Comparison of ENCODE assay signal across 1 cellular context in the genomic region with DNA sequence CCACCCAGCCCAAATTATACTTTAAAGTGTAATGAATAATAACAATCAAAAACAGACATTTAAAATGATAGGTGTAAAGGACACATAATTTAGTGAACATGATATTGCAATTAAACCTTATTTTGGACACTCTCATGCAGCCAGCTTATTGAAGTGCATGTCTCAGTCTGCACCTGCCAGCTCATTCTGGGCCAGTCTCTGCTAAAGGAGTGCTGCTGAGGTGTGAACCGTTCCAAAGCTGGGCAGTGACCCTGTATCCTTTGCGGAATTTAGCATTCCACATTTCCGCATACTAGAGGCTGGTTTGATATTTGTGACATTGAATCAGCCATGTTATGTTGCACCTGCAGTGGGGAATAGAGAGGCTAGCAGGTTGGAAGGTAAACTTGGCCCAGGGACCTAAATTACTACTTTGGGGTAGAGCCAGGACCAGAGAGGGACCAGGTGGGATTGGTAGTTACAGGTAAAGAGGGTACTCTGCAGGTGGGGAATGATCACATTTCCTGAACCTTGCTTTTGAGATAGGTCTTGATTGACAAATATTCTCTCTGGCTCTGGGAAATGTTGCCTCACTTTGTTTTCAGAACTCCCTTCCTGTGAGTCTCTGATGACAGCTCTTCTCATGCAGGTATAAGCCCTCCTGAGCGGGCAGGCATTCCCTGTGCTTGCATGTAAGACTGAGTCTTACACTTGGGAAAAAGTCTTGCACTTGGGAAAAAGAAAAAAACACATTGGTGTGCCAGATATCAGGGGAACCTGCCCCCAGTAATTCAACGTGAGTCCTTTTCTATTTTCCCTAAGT.
A peak's percentile ranks its signal among the peaks of the same experiment; 100 is the strongest.
TF ChIP-seq lines count a peak whose summit lies in the region.

No MANE protein-coding gene starts in this region.

TF ChIP-seq in HepG2, 621 proteins besides CTCF, POLR2A, EP300 and RAD21 (continued from another document and continues in another):
- TF ChIP-seq, protein P1, sequence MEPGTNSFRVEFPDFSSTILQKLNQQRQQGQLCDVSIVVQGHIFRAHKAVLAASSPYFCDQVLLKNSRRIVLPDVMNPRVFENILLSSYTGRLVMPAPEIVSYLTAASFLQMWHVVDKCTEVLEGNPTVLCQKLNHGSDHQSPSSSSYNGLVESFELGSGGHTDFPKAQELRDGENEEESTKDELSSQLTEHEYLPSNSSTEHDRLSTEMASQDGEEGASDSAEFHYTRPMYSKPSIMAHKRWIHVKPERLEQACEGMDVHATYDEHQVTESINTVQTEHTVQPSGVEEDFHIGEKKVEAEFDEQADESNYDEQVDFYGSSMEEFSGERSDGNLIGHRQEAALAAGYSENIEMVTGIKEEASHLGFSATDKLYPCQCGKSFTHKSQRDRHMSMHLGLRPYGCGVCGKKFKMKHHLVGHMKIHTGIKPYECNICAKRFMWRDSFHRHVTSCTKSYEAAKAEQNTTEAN (CRISPR knock-in tag; conservative IDR thresholded peaks at IDR 0.05), result no peak
- TF ChIP-seq HOXA7 (CRISPR knock-in tag; IDR thresholded peaks at IDR 0.05), result no peak
- TF ChIP-seq ELF4 (CRISPR knock-in tag; IDR thresholded peaks at IDR 0.05; ENCODE audit: borderline replicate concordance), result no peak
- TF ChIP-seq ZNF737 (CRISPR knock-in tag; IDR thresholded peaks at IDR 0.05; ENCODE audit: borderline replicate concordance), result no peak
- TF ChIP-seq, protein P2, sequence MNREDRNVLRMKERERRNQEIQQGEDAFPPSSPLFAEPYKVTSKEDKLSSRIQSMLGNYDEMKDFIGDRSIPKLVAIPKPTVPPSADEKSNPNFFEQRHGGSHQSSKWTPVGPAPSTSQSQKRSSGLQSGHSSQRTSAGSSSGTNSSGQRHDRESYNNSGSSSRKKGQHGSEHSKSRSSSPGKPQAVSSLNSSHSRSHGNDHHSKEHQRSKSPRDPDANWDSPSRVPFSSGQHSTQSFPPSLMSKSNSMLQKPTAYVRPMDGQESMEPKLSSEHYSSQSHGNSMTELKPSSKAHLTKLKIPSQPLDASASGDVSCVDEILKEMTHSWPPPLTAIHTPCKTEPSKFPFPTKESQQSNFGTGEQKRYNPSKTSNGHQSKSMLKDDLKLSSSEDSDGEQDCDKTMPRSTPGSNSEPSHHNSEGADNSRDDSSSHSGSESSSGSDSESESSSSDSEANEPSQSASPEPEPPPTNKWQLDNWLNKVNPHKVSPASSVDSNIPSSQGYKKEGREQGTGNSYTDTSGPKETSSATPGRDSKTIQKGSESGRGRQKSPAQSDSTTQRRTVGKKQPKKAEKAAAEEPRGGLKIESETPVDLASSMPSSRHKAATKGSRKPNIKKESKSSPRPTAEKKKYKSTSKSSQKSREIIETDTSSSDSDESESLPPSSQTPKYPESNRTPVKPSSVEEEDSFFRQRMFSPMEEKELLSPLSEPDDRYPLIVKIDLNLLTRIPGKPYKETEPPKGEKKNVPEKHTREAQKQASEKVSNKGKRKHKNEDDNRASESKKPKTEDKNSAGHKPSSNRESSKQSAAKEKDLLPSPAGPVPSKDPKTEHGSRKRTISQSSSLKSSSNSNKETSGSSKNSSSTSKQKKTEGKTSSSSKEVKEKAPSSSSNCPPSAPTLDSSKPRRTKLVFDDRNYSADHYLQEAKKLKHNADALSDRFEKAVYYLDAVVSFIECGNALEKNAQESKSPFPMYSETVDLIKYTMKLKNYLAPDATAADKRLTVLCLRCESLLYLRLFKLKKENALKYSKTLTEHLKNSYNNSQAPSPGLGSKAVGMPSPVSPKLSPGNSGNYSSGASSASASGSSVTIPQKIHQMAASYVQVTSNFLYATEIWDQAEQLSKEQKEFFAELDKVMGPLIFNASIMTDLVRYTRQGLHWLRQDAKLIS (CRISPR knock-in tag; IDR thresholded peaks at IDR 0.05), result no peak
- no peak for TF ChIP-seq SMAD1 (CRISPR knock-in tag; IDR thresholded peaks at IDR 0.05; ENCODE audit: borderline replicate concordance, low read depth)
- TF ChIP-seq ZNF629 (CRISPR knock-in tag; conservative IDR thresholded peaks at IDR 0.05), result no peak
- no peak for TF ChIP-seq KAT2B (IDR thresholded peaks at IDR 0.05; ENCODE audit: borderline replicate concordance, low read depth, low read length)
- no peak for TF ChIP-seq IKZF1 (IDR thresholded peaks at IDR 0.05)
- TF ChIP-seq, protein P3, sequence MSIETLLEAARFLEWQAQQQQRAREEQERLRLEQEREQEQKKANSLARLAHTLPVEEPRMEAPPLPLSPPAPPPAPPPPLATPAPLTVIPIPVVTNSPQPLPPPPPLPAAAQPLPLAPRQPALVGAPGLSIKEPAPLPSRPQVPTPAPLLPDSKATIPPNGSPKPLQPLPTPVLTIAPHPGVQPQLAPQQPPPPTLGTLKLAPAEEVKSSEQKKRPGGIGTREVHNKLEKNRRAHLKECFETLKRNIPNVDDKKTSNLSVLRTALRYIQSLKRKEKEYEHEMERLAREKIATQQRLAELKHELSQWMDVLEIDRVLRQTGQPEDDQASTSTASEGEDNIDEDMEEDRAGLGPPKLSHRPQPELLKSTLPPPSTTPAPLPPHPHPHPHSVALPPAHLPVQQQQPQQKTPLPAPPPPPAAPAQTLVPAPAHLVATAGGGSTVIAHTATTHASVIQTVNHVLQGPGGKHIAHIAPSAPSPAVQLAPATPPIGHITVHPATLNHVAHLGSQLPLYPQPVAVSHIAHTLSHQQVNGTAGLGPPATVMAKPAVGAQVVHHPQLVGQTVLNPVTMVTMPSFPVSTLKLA (IDR thresholded peaks at IDR 0.05), result no peak
- no peak for TF ChIP-seq RXRA (CRISPR knock-in tag; IDR thresholded peaks at IDR 0.05)
- TF ChIP-seq MYC (CRISPR knock-in tag; IDR thresholded peaks at IDR 0.05; ENCODE audit: borderline replicate concordance), result no peak
- TF ChIP-seq CEBPB (IDR thresholded peaks at IDR 0.05; ENCODE audit: borderline replicate concordance, low read depth, low read length), result peak; percentile 67; the same call in 1 of the 2 replicates
- no peak for TF ChIP-seq ZNF337 (CRISPR knock-in tag; IDR thresholded peaks at IDR 0.05; ENCODE audit: borderline replicate concordance, low read depth)
- TF ChIP-seq CEBPG (CRISPR knock-in tag; IDR thresholded peaks at IDR 0.05), result peak; percentile 63
- TF ChIP-seq ESRRA (CRISPR knock-in tag; IDR thresholded peaks at IDR 0.05; ENCODE audit: low read depth), result no peak
- no peak for TF ChIP-seq RFXANK (CRISPR knock-in tag; IDR thresholded peaks at IDR 0.05)
- TF ChIP-seq HOXA3 (CRISPR knock-in tag; IDR thresholded peaks at IDR 0.05), result no peak
- TF ChIP-seq, protein P4, sequence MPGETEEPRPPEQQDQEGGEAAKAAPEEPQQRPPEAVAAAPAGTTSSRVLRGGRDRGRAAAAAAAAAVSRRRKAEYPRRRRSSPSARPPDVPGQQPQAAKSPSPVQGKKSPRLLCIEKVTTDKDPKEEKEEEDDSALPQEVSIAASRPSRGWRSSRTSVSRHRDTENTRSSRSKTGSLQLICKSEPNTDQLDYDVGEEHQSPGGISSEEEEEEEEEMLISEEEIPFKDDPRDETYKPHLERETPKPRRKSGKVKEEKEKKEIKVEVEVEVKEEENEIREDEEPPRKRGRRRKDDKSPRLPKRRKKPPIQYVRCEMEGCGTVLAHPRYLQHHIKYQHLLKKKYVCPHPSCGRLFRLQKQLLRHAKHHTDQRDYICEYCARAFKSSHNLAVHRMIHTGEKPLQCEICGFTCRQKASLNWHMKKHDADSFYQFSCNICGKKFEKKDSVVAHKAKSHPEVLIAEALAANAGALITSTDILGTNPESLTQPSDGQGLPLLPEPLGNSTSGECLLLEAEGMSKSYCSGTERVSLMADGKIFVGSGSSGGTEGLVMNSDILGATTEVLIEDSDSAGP (CRISPR knock-in tag; IDR thresholded peaks at IDR 0.05; ENCODE audit: borderline replicate concordance), result no peak
- no peak for TF ChIP-seq PAX8 (CRISPR knock-in tag; IDR thresholded peaks at IDR 0.05; ENCODE audit: borderline replicate concordance)
- TF ChIP-seq MED13 (CRISPR knock-in tag; IDR thresholded peaks at IDR 0.05), result no peak
- TF ChIP-seq FOXO1 (CRISPR knock-in tag; IDR thresholded peaks at IDR 0.05), result no peak
- TF ChIP-seq TSC22D2 (CRISPR knock-in tag; IDR thresholded peaks at IDR 0.05; ENCODE audit: borderline replicate concordance), result no peak
- TF ChIP-seq, protein P5, sequence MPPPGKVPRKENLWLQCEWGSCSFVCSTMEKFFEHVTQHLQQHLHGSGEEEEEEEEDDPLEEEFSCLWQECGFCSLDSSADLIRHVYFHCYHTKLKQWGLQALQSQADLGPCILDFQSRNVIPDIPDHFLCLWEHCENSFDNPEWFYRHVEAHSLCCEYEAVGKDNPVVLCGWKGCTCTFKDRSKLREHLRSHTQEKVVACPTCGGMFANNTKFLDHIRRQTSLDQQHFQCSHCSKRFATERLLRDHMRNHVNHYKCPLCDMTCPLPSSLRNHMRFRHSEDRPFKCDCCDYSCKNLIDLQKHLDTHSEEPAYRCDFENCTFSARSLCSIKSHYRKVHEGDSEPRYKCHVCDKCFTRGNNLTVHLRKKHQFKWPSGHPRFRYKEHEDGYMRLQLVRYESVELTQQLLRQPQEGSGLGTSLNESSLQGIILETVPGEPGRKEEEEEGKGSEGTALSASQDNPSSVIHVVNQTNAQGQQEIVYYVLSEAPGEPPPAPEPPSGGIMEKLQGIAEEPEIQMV (CRISPR knock-in tag; IDR thresholded peaks at IDR 0.05; ENCODE audit: low read depth), result no peak
- no peak for TF ChIP-seq TBP (CRISPR knock-in tag; IDR thresholded peaks at IDR 0.05)
- TF ChIP-seq ZNF34 (CRISPR knock-in tag; IDR thresholded peaks at IDR 0.05; ENCODE audit: borderline replicate concordance), result no peak
- TF ChIP-seq, protein P6, sequence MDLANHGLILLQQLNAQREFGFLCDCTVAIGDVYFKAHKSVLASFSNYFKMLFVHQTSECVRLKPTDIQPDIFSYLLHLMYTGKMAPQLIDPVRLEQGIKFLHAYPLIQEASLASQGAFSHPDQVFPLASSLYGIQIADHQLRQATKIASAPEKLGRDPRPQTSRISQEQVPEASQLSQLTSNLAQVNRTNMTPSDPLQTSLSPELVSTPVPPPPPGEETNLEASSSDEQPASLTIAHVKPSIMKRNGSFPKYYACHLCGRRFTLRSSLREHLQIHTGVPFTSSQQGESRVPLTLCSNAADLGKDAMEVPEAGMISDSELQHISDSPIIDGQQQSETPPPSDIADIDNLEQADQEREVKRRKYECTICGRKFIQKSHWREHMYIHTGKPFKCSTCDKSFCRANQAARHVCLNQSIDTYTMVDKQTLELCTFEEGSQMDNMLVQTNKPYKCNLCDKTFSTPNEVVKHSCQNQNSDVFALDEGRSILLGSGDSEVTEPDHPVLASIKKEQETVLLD (CRISPR knock-in tag; IDR thresholded peaks at IDR 0.05; ENCODE audit: low read depth), result no peak
- TF ChIP-seq, protein P7, sequence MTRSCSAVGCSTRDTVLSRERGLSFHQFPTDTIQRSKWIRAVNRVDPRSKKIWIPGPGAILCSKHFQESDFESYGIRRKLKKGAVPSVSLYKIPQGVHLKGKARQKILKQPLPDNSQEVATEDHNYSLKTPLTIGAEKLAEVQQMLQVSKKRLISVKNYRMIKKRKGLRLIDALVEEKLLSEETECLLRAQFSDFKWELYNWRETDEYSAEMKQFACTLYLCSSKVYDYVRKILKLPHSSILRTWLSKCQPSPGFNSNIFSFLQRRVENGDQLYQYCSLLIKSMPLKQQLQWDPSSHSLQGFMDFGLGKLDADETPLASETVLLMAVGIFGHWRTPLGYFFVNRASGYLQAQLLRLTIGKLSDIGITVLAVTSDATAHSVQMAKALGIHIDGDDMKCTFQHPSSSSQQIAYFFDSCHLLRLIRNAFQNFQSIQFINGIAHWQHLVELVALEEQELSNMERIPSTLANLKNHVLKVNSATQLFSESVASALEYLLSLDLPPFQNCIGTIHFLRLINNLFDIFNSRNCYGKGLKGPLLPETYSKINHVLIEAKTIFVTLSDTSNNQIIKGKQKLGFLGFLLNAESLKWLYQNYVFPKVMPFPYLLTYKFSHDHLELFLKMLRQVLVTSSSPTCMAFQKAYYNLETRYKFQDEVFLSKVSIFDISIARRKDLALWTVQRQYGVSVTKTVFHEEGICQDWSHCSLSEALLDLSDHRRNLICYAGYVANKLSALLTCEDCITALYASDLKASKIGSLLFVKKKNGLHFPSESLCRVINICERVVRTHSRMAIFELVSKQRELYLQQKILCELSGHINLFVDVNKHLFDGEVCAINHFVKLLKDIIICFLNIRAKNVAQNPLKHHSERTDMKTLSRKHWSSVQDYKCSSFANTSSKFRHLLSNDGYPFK (CRISPR knock-in tag; IDR thresholded peaks at IDR 0.05; ENCODE audit: borderline replicate concordance), result no peak
- TF ChIP-seq ZNF143 (CRISPR knock-in tag; IDR thresholded peaks at IDR 0.05), result no peak
- peak; percentile 47; the same call in 1 of the 2 replicates for TF ChIP-seq SP4 (CRISPR knock-in tag; IDR thresholded peaks at IDR 0.05)
- TF ChIP-seq SMYD3 (CRISPR knock-in tag; IDR thresholded peaks at IDR 0.05), result no peak
- no peak for TF ChIP-seq GABPA (IDR thresholded peaks at IDR 0.05; ENCODE audit: low read depth, low read length)
- TF ChIP-seq GABPA (CRISPR knock-in tag; IDR thresholded peaks at IDR 0.05; ENCODE audit: low read depth), result no peak
- no peak for TF ChIP-seq SP1 (IDR thresholded peaks at IDR 0.05)
- TF ChIP-seq SP1 (CRISPR knock-in tag; IDR thresholded peaks at IDR 0.05), result no peak
- TF ChIP-seq, protein P8, sequence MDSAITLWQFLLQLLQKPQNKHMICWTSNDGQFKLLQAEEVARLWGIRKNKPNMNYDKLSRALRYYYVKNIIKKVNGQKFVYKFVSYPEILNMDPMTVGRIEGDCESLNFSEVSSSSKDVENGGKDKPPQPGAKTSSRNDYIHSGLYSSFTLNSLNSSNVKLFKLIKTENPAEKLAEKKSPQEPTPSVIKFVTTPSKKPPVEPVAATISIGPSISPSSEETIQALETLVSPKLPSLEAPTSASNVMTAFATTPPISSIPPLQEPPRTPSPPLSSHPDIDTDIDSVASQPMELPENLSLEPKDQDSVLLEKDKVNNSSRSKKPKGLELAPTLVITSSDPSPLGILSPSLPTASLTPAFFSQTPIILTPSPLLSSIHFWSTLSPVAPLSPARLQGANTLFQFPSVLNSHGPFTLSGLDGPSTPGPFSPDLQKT (CRISPR knock-in tag; IDR thresholded peaks at IDR 0.05; ENCODE audit: borderline replicate concordance), result no peak
- no peak; the same call in 1 of the 2 replicates for TF ChIP-seq ARNTL (CRISPR knock-in tag; IDR thresholded peaks at IDR 0.05)
- TF ChIP-seq HOXA5 (CRISPR knock-in tag; IDR thresholded peaks at IDR 0.05), result no peak
- TF ChIP-seq, protein P9, sequence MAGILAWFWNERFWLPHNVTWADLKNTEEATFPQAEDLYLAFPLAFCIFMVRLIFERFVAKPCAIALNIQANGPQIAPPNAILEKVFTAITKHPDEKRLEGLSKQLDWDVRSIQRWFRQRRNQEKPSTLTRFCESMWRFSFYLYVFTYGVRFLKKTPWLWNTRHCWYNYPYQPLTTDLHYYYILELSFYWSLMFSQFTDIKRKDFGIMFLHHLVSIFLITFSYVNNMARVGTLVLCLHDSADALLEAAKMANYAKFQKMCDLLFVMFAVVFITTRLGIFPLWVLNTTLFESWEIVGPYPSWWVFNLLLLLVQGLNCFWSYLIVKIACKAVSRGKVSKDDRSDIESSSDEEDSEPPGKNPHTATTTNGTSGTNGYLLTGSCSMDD (CRISPR knock-in tag; IDR thresholded peaks at IDR 0.05), result no peak
- peak; percentile 41 for TF ChIP-seq ASH2L (IDR thresholded peaks at IDR 0.05; ENCODE audit: insufficient read length, low read depth, low read length)
- no peak for TF ChIP-seq ZNF383 (CRISPR knock-in tag; IDR thresholded peaks at IDR 0.05; ENCODE audit: borderline replicate concordance)
- no peak for TF ChIP-seq HMG20B (CRISPR knock-in tag; conservative IDR thresholded peaks at IDR 0.05)
- TF ChIP-seq NR3C1 (CRISPR knock-in tag; IDR thresholded peaks at IDR 0.05), result no peak
- TF ChIP-seq HES4 (CRISPR knock-in tag; IDR thresholded peaks at IDR 0.05; ENCODE audit: borderline replicate concordance), result no peak
